In the genomic region with DNA sequence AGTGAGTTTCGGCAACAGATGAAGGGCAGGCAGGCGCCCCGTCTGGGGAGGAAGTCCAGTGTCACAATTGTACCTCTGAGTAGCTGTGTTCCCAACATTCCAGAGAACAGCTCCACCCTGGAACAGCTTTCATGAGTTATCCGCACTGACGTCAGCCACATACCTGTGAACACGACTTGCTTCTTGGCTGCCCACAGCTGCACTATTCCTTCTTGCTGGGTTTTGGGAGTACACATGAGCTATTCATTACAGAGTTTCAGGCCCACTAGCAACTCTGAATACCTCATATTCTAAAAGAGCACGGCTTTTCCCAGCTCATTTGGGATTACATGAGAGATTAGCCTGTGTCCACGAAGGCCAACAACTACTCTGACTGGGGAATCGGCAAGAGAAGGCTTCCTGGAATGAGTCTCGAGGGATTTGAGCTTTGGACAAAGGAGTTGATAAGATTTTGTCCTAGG, we compare ENCODE assay signal across 13 cellular contexts. TPM values are rescaled to one million over a fixed set of nuclear protein-coding genes. Genes with fewer than 3 reads are reported as not detected.
DNase-seq lines count a peak whose midpoint lies in the region; ATAC-seq, FAIRE-seq and TF ChIP-seq lines count a peak whose summit lies in the region.
"Had no signal": no experiment of that assay in that cellular context is flagged by ENCODE, and none has a peak within 500 bp of the region (broad histone marks: within the 10 kb centered on the region; RNA-seq: fewer than 3 reads in every experiment).

No MANE protein-coding gene starts in this region.

- peak; percentile 36; the same call in 1 of the 2 replicates for TF ChIP-seq EP300 in Ishikawa (IDR thresholded peaks at IDR 0.05; ENCODE audit: borderline replicate concordance)

- H2AFZ ChIP-seq in mammary epithelial cell (ENCODE audit: low read depth, low read length): peak overlapping the region; percentile 16

- H3K9me3 ChIP-seq in mammary epithelial cell (replicated peaks; ENCODE audit: insufficient read depth, low read length): no peaks in the 10 kb centered on the region
- H3K9me3 ChIP-seq in kidney (ENCODE audit: control insufficient read depth in 1 of 2, low read length in 2 of 2): no peaks in the 10 kb centered on the region
- H3K9me3 ChIP-seq: SJSA1 had no signal

- DNase-seq in mammary epithelial cell (peak; percentile 93), kidney (peak; percentile 77), anterior cingulate cortex (lab: John Stamatoyannopoulos, UW) (no peak), NCI-H69 (lab: John Stamatoyannopoulos, UW) (no peak)
- DNase-seq in activated CD4-positive, CD25-positive, alpha-beta regulatory T cell treated with anti-CD3 and anti-CD28 coated beads, Interleukin-2, amount 50 U/mL, for 72 hours: no peak
- DNase-seq: NCI-H1105; NCI-H510A treated with DMSO at 0.1 percent for 48 hours; nucleus accumbens; stimulated activated CD4-positive, alpha-beta T cell treated with anti-CD3 and anti-CD28 coated beads, Interleukin-2, amount 100 ng/mL, for 24 hours had no signal

- H3K4me3 ChIP-seq in mammary epithelial cell (replicated peaks in 1 of 3; ENCODE audit: insufficient read depth in 1 of 3, low read depth in 2 of 3, low read length in 3 of 3): no peak overlapping the region
- no peak overlapping the region for H3K4me3 ChIP-seq in kidney (ENCODE audit: low read length in 2 of 2)
- H3K4me3 ChIP-seq in skin epidermis: no peak overlapping the region
- H3K4me3 ChIP-seq: SJSA1 had no signal

- H3K9ac ChIP-seq in mammary epithelial cell (ENCODE audit: insufficient read depth, low read length) (peak overlapping the region; percentile 96), kidney (ENCODE audit: low read length in 2 of 2) (no peak overlapping the region)

- no peaks in the 10 kb centered on the region for H3K27me3 ChIP-seq in mammary epithelial cell (ENCODE audit: insufficient read depth, low read length)
- H3K27me3 ChIP-seq: SJSA1 had no signal

- H3K4me2 ChIP-seq in mammary epithelial cell (ENCODE audit: insufficient read depth, low read depth, low read length): peak overlapping the region; percentile 66

- in situ Hi-C loops in mammary epithelial cell (cut with MboI; ENCODE audit: low sequenced_read_pairs in 2 of 2): no loop called here

- no TSS peak for BruUV-seq in mammary epithelial cell (replicated peaks; lab: Mats Ljungman, UMichigan)

- 1% methylated on average over 10 of the region's 10 CpGs for WGBS in mammary epithelial cell (ENCODE audit: low coverage, missing lambda C conversion rate)

- CTCF ChIA-PET in mammary epithelial cell (lab: Charles Lee; ENCODE audit: low non-redundant PET): interaction anchor here (0.5 to 0.6 kb wide), 2 partner anchors 81 to 176 kb away, joined by 3 read pairs; no protein-coding TSS in a partner anchor

- H3K27ac ChIP-seq in mammary epithelial cell (ENCODE audit: insufficient read depth, low read depth, low read length) (peak overlapping the region; percentile 100), kidney (ENCODE audit: low read depth in 2 of 2, low read length in 2 of 2) (peak overlapping the region in 1 of 2 donors; percentile 30), skin epidermis (peak overlapping the region in 18 of 21 experiments; percentile 1 to 88 (median 67))
- H3K27ac ChIP-seq: SJSA1 had no signal

- TF ChIP-seq RAD21 in Ishikawa (IDR thresholded peaks at IDR 0.05; ENCODE audit: low read depth): no peak

- H3K36me3 ChIP-seq in mammary epithelial cell (ENCODE audit: insufficient read depth, low read length) (no peaks in the 10 kb centered on the region), kidney (ENCODE audit: control insufficient read depth in 1 of 2, insufficient read depth in 2 of 2, low read length in 2 of 2) (no peaks in the 10 kb centered on the region)
- H3K36me3 ChIP-seq: SJSA1 had no signal

- no peak for FAIRE-seq in kidney (lab: Jason Lieb, UNC)

- TF ChIP-seq CTCF in mammary epithelial cell (conservative IDR thresholded peaks at IDR 0.05 in 1 of 2, IDR thresholded peaks at IDR 0.05 in 1 of 2; ENCODE audit: extremely low read depth in 1 of 2, insufficient read depth in 1 of 2, low read depth in 1 of 2, low read length in 2 of 2): no peak
- TF ChIP-seq CTCF in kidney (IDR thresholded peaks at IDR 0.05; ENCODE audit: borderline replicate concordance, extremely low read depth, insufficient read depth): no peak

- dilution Hi-C loops in mammary epithelial cell (cut with HindIII; ENCODE audit: low sequenced_read_pairs): loop anchor here (5.0 kb wide), 1 partner anchor 55 kb away; no protein-coding TSS in a partner anchor

- peaks cover 36% of the 10 kb centered on the region for H3K4me1 ChIP-seq in mammary epithelial cell (ENCODE audit: insufficient read depth, low read length)
- peaks cover under 1 to 1% of the 10 kb centered on the region in 2 donors for H3K4me1 ChIP-seq in kidney (ENCODE audit: control insufficient read depth in 1 of 2, insufficient read depth in 1 of 2, low read depth in 1 of 2, low read length in 2 of 2)

- H4K20me1 ChIP-seq in mammary epithelial cell (ENCODE audit: insufficient read depth, low read length): no peaks in the 10 kb centered on the region

- no peaks in the 10 kb centered on the region for H3K79me2 ChIP-seq in mammary epithelial cell (ENCODE audit: insufficient read depth, low read length)

- no peak for ATAC-seq in HG02610 (IDR thresholded peaks at IDR 0.05; ENCODE audit: unreplicated experiment)

- intact Hi-C loops in mammary epithelial cell (cut with micrococcal nuclease) (loop anchor here (1.0 kb wide), 2 partner anchors 26 to 53 kb away; a partner anchor contains a TSS), kidney (cut with DNase I) (no loop called here)

TF ChIP-seq in Ishikawa, 13 proteins besides CTCF, POLR2A, EP300 and RAD21:
- TF ChIP-seq, protein P1, sequence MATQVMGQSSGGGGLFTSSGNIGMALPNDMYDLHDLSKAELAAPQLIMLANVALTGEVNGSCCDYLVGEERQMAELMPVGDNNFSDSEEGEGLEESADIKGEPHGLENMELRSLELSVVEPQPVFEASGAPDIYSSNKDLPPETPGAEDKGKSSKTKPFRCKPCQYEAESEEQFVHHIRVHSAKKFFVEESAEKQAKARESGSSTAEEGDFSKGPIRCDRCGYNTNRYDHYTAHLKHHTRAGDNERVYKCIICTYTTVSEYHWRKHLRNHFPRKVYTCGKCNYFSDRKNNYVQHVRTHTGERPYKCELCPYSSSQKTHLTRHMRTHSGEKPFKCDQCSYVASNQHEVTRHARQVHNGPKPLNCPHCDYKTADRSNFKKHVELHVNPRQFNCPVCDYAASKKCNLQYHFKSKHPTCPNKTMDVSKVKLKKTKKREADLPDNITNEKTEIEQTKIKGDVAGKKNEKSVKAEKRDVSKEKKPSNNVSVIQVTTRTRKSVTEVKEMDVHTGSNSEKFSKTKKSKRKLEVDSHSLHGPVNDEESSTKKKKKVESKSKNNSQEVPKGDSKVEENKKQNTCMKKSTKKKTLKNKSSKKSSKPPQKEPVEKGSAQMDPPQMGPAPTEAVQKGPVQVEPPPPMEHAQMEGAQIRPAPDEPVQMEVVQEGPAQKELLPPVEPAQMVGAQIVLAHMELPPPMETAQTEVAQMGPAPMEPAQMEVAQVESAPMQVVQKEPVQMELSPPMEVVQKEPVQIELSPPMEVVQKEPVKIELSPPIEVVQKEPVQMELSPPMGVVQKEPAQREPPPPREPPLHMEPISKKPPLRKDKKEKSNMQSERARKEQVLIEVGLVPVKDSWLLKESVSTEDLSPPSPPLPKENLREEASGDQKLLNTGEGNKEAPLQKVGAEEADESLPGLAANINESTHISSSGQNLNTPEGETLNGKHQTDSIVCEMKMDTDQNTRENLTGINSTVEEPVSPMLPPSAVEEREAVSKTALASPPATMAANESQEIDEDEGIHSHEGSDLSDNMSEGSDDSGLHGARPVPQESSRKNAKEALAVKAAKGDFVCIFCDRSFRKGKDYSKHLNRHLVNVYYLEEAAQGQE (IDR thresholded peaks at IDR 0.05; ENCODE audit: low read depth): no peak
- TF ChIP-seq FOXM1 (IDR thresholded peaks at IDR 0.05; ENCODE audit: borderline replicate concordance, low read depth) (no peak), YY1 (IDR thresholded peaks at IDR 0.05; ENCODE audit: low read depth) (no peak), TEAD4 (IDR thresholded peaks at IDR 0.05) (peak; percentile 91), TAF1 (IDR thresholded peaks at IDR 0.05; ENCODE audit: low read depth) (no peak), TCF12 (IDR thresholded peaks at IDR 0.05; ENCODE audit: low read depth) (0 out of 2 replicates have a peak, but pooled peaks have one; percentile 73), NFIC (IDR thresholded peaks at IDR 0.05) (0 out of 2 replicates have a peak, but pooled peaks have one; percentile 14), CEBPB (IDR thresholded peaks at IDR 0.05) (no peak), EGR1 (IDR thresholded peaks at IDR 0.05) (no peak), CREB1 (IDR thresholded peaks at IDR 0.05; ENCODE audit: low read depth) (peak; percentile 48; the same call in 1 of the 2 replicates), ZBTB7A (IDR thresholded peaks at IDR 0.05; ENCODE audit: low read depth) (no peak)
- TF ChIP-seq, protein P2, sequence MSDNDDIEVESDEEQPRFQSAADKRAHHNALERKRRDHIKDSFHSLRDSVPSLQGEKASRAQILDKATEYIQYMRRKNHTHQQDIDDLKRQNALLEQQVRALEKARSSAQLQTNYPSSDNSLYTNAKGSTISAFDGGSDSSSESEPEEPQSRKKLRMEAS (IDR thresholded peaks at IDR 0.05): peak; percentile 48
- TF ChIP-seq, protein P3, sequence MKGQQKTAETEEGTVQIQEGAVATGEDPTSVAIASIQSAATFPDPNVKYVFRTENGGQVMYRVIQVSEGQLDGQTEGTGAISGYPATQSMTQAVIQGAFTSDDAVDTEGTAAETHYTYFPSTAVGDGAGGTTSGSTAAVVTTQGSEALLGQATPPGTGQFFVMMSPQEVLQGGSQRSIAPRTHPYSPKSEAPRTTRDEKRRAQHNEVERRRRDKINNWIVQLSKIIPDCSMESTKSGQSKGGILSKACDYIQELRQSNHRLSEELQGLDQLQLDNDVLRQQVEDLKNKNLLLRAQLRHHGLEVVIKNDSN (IDR thresholded peaks at IDR 0.05): no peak

RNA-seq across cellular contexts. Expression of a gene that starts 26.3 kb away (rescaled TPM):
- total RNA-seq in mammary epithelial cell (100 to 1,000 TPM in 1 of 2 donors, 10 to 100 TPM in 1; 48.2 to 108 TPM), kidney (101 TPM)
- polyA plus RNA-seq in mammary epithelial cell (134 TPM), kidney (ENCODE audit: insufficient read depth, low read depth, low replicate concordance) (43.3 TPM)
- polyA minus RNA-seq in mammary epithelial cell: 100 TPM

RNA-seq across cellular contexts. Expression of a gene that starts 50.7 kb away (rescaled TPM):
- 10 to 100 TPM; 25.2 to 35.4 TPM for total RNA-seq in mammary epithelial cell
- polyA plus RNA-seq in mammary epithelial cell: 9.5 TPM
- 20.7 TPM for polyA minus RNA-seq in mammary epithelial cell
- 30.5 TPM for total RNA-seq in kidney
- polyA plus RNA-seq in kidney (ENCODE audit: insufficient read depth, low read depth, low replicate concordance): 6.0 TPM

RNA-seq across cellular contexts. Expression of a gene that starts 50.8 kb away (rescaled TPM):
- total RNA-seq in mammary epithelial cell: 10 to 100 TPM in 1 of 2 donors, 1 to 10 TPM in 1; 7.7 to 21.1 TPM
- polyA plus RNA-seq in mammary epithelial cell: 10.6 TPM
- polyA minus RNA-seq in mammary epithelial cell: 18.8 TPM
- total RNA-seq in kidney: 3.3 TPM
- 1.8 TPM for polyA plus RNA-seq in kidney (ENCODE audit: insufficient read depth, low read depth, low replicate concordance)

RNA-seq across cellular contexts. Expression of a gene that starts 51.3 kb away (rescaled TPM):
- total RNA-seq in mammary epithelial cell: 100 to 1,000 TPM; 138 to 232 TPM
- polyA plus RNA-seq in mammary epithelial cell: 156 TPM
- 47.3 TPM for polyA minus RNA-seq in mammary epithelial cell
- 235 TPM for total RNA-seq in kidney
- 241 TPM for polyA plus RNA-seq in kidney (ENCODE audit: insufficient read depth, low read depth, low replicate concordance)

Comparison
In these comparisons a context has a peak if more than half of its experiments do, and no peak if none do; other contexts are left out.
1. DNase-seq: peak in mammary epithelial cell (single experiment) and kidney (single experiment); none in anterior cingulate cortex (0 of 58), activated CD4-positive, CD25-positive, alpha-beta regulatory T cell treated with anti-CD3 and anti-CD28 coated beads, Interleukin-2, amount 50 U/mL, for 72 hours (single experiment) and NCI-H69 (single experiment).